8 cellular contexts compared by ENCODE assay signal in the genomic region with DNA sequence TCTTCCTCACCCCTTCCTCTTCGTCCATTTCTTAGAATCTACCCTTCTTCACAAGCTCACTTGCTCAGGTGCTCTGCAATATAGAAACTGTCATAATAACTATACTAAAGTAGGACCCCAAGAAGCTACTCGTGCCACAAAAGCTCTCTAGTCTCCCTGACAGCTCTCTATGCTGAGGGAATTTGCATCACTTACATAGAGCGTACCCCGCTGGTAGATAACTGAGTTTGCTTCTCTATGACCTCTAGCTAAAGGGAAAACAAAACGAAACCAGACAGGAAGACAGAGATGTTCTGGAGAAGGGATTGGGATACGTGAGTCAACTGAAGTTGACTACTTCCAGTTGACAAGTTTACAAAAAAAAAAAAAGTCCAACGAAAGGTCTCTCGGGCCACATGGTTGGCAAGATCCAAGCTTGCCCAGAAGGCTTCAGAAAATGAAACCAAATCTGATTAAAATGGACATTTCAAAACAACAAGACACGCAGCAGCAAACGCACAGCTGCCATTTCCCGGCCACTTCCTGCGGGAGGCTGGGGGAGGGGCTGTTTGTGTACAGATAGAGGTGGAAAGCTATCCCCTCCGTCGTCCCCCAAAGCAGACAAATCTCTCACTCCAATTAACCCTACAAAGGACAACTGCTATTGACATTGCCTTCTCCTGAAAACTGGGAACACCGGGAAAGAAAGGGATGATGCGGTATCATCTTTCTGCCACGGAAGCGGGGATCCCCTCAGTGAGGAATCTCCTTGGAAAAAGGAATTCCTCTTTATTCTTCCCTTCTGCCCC. TPM values are rescaled to one million over a fixed set of nuclear protein-coding genes. Genes with fewer than 3 reads are reported as not detected.
DNase-seq lines count a peak whose midpoint lies in the region; ATAC-seq and TF ChIP-seq lines count a peak whose summit lies in the region.

No MANE protein-coding gene starts in this region.

- H3K27ac Mint-ChIP-seq in GM23338 (peak overlapping the region; percentile 74), natural killer cell (peak overlapping the region; percentile 85)

- POLR2A ChIA-PET in PC-9 (lab: Charles Lee; ENCODE audit: unreplicated experiment) = interaction anchor here (0.6 to 0.8 kb wide), 5 partner anchors 33 to 459 kb away, joined by 3 to 18 read pairs (median 3); a partner anchor contains a TSS

- H3K27me3 ChIP-seq in GM23338 (ENCODE audit: insufficient read depth) (no peaks in the 10 kb centered on the region), PC-9 (ENCODE audit: insufficient read depth, low read depth) (no peaks in the 10 kb centered on the region), thyroid gland (no peaks in the 10 kb centered on the region)

- no peak; the same call in 2 of the 3 replicates for ATAC-seq in GM23338
- peak; percentile 52 to 70 (median 54) for ATAC-seq in natural killer cell

- H4K20me1 ChIP-seq in GM23338 (replicated peaks; ENCODE audit: insufficient read depth) (peaks cover 38% of the 10 kb centered on the region), PC-9 (ENCODE audit: insufficient read depth) (peaks cover 37% of the 10 kb centered on the region)

- peaks cover 10% of the 10 kb centered on the region; the same call in 1 of the 2 replicates for H3F3A ChIP-seq in GM23338 (replicated peaks; ENCODE audit: low read depth)
- peaks cover 17% of the 10 kb centered on the region; the same call in 1 of the 2 replicates for H3F3A ChIP-seq in PC-9 (ENCODE audit: insufficient read depth, low read depth)

- WGBS in thyroid gland, 2 donors = 1% methylated on average over 16 to 18 of the region's 18 CpGs

- H3K4me1 ChIP-seq in GM23338 (ENCODE audit: insufficient read depth) (peaks cover 48% of the 10 kb centered on the region), PC-9 (replicated peaks; ENCODE audit: insufficient read depth) (peaks cover 41% of the 10 kb centered on the region), thyroid gland (peaks cover 30 to 56% of the 10 kb centered on the region in 2 donors)

- H3K36me3 ChIP-seq in GM23338 (ENCODE audit: insufficient read depth) (peaks cover 5% of the 10 kb centered on the region), PC-9 (ENCODE audit: low read depth) (peaks cover 7% of the 10 kb centered on the region; the same call in 1 of the 2 replicates), thyroid gland (no peaks in the 10 kb centered on the region)

- TSS peak; percentile 10 for BruUV-seq in PC-9 (replicated peaks; lab: Mats Ljungman, UMichigan)

- H3K4me1 Mint-ChIP-seq in GM23338 (peaks cover 50% of the 10 kb centered on the region), natural killer cell (peaks cover 56 to 69% of the 10 kb centered on the region in 2 donors)

- H3K9me3 ChIP-seq in PC-9 (ENCODE audit: insufficient read depth, low read depth) (no peaks in the 10 kb centered on the region), thyroid gland (no peaks in the 10 kb centered on the region)

- H2AFZ ChIP-seq in GM23338 (no peak overlapping the region), PC-9 (peak overlapping the region; percentile 93)

- peak overlapping the region; percentile 97 for H3K4me3 ChIP-seq in GM23338
- peak overlapping the region; percentile 96 for H3K4me3 ChIP-seq in PC-9
- H3K4me3 ChIP-seq in fibroblast of pulmonary artery (replicated peaks; ENCODE audit: low read depth, low read length) = peak overlapping the region; percentile 95
- peak overlapping the region; percentile 97 to 99 (median 97) for H3K4me3 ChIP-seq in thyroid gland (replicated peaks in 1 of 3)

- H3K27me3 Mint-ChIP-seq in GM23338 (ENCODE audit: insufficient read depth, low read depth, poor library complexity) (peaks cover 17% of the 10 kb centered on the region), natural killer cell (ENCODE audit: low read depth in 2 of 2) (no peaks in the 10 kb centered on the region)

- H3K4me3 Mint-ChIP-seq in GM23338 (peak overlapping the region; percentile 97), natural killer cell (peak overlapping the region; percentile 89)

- CTCF ChIA-PET in PC-9 (lab: Charles Lee) = interaction anchor here (0.5 to 1.8 kb wide), 3 partner anchors 8 to 483 kb away, joined by 3 to 11 read pairs (median 5); no protein-coding TSS in a partner anchor

- DNase-seq in C1 segment of cervical spinal cord (lab: John Stamatoyannopoulos, UW) (peak in 12 of 14 donors; percentile 34 to 75 (median 56)), GM23338 (ENCODE audit: low spot score) (peak; percentile 66), PC-9 (peak in 1 of 2 experiments; percentile 51), fibroblast of pulmonary artery (ENCODE audit: low read depth) (peak; percentile 71), natural killer cell (peak; percentile 71), thyroid gland (peak; percentile 66 to 68), amniotic stem cell (lab: John Stamatoyannopoulos, UW) (no peak)
- DNase-seq in activated effector memory CD4-positive, alpha-beta T cell treated with Interleukin-2 at 50 U/mL for 16 hours = peak; percentile 58

- H3K36me3 Mint-ChIP-seq in GM23338 (ENCODE audit: low read depth) (peaks cover 2% of the 10 kb centered on the region; the same call in 2 of the 3 replicates), natural killer cell (no peaks in the 10 kb centered on the region)

- H3K27ac ChIP-seq in GM23338 (ENCODE audit: low read depth) = peak overlapping the region; percentile 87; the same call in 1 of the 2 replicates
- H3K27ac ChIP-seq in PC-9 = peak overlapping the region; percentile 19; the same call in 1 of the 2 replicates
- peak overlapping the region; percentile 86 to 97 (median 93) for H3K27ac ChIP-seq in thyroid gland

- H3K9me2 ChIP-seq in GM23338 (ENCODE audit: insufficient read depth) = no peaks in the 10 kb centered on the region
- H3K9me2 ChIP-seq in PC-9 (ENCODE audit: insufficient read depth) = no peaks in the 10 kb centered on the region

- H3K79me2 ChIP-seq in GM23338 (replicated peaks; ENCODE audit: insufficient read depth) (peaks cover 69% of the 10 kb centered on the region), PC-9 (ENCODE audit: low read depth) (peaks cover 87% of the 10 kb centered on the region)

- TF ChIP-seq POLR2A in thyroid gland (IDR thresholded peaks at IDR 0.05) = peak in 1 of 2 donors; percentile 27

- peak overlapping the region; percentile 88 for H3K4me2 ChIP-seq in GM23338
- H3K4me2 ChIP-seq in PC-9 = peak overlapping the region; percentile 97

- H3K9me3 Mint-ChIP-seq in GM23338 = no peaks in the 10 kb centered on the region
- H3K9me3 Mint-ChIP-seq in natural killer cell = no peaks in the 10 kb centered on the region

- no peak for TF ChIP-seq CTCF in GM23338 (conservative IDR thresholded peaks at IDR 0.05; ENCODE audit: low read depth in 2 of 2)
- no peak for TF ChIP-seq CTCF in PC-9 (conservative IDR thresholded peaks at IDR 0.05)
- TF ChIP-seq CTCF in fibroblast of pulmonary artery (IDR thresholded peaks at IDR 0.05; ENCODE audit: low read length, missing control alignments) = no peak
- no peak for TF ChIP-seq CTCF in natural killer cell (IDR thresholded peaks at IDR 0.05)
- no peak for TF ChIP-seq CTCF in thyroid gland (IDR thresholded peaks at IDR 0.05)

- intact Hi-C loops in PC-9 (cut with micrococcal nuclease; ENCODE audit: unreplicated experiment) (no loop called here), natural killer cell (cut with micrococcal nuclease) (loop anchor here (1.0 to 2.0 kb wide), 2 partner anchors 17 to 60 kb away; a partner anchor contains a TSS), thyroid gland (cut with DNase I) (no loop called here)

TF ChIP-seq in GM23338, 12 proteins besides CTCF, POLR2A, EP300 and RAD21 (continues in another document):
- TF ChIP-seq JUNB (IDR thresholded peaks at IDR 0.05; ENCODE audit: unreplicated experiment) (no peak), POLR2AphosphoS5 (IDR thresholded peaks at IDR 0.05; ENCODE audit: low read depth) (no peak), EZH2 (IDR thresholded peaks at IDR 0.05; ENCODE audit: low read depth, unreplicated experiment) (no peak), STAT1 (IDR thresholded peaks at IDR 0.05; ENCODE audit: unreplicated experiment) (no peak)
- TF ChIP-seq, protein P1, sequence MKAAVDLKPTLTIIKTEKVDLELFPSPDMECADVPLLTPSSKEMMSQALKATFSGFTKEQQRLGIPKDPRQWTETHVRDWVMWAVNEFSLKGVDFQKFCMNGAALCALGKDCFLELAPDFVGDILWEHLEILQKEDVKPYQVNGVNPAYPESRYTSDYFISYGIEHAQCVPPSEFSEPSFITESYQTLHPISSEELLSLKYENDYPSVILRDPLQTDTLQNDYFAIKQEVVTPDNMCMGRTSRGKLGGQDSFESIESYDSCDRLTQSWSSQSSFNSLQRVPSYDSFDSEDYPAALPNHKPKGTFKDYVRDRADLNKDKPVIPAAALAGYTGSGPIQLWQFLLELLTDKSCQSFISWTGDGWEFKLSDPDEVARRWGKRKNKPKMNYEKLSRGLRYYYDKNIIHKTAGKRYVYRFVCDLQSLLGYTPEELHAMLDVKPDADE (IDR thresholded peaks at IDR 0.05) = no peak

RNA-seq across cellular contexts. Expression of a gene that starts 1.3 kb away (rescaled TPM):
- total RNA-seq in GM23338 (2014; rRNA removed; shearing (Covaris generic)) = 89.6 and 109 TPM in 2 replicates
- polyA plus RNA-seq in GM23338 (2016; fragmentation: Nextera tagmentation; extraction: Ambion mirVana) = 111 and 130 TPM in 2 replicates
- total RNA-seq in PC-9 (2021) = 99.5 and 115 TPM in 2 replicates
- 100 to 1,000 TPM; 320 to 354 (median 325) TPM for total RNA-seq in natural killer cell
- 100 to 1,000 TPM in 1 of 4 donors, 10 to 100 TPM in 3; 61.7 to 122 (median 77.6) TPM for total RNA-seq in thyroid gland

RNA-seq across cellular contexts. Expression of a gene that starts 16.9 kb away (rescaled TPM):
- total RNA-seq in GM23338 (2014; rRNA removed; shearing (Covaris generic)) = 706 and 763 TPM in 2 replicates
- 956 and 1,001 TPM in 2 replicates for polyA plus RNA-seq in GM23338 (2016; fragmentation: Nextera tagmentation; extraction: Ambion mirVana)
- total RNA-seq in PC-9 (2021) = 506 and 587 TPM in 2 replicates
- total RNA-seq in natural killer cell = 100 to 1,000 TPM; 335 to 378 (median 342) TPM
- total RNA-seq in thyroid gland = 100 to 1,000 TPM; 310 to 557 (median 431) TPM

RNA-seq across cellular contexts. Expression of a gene that starts 59.2 kb away (rescaled TPM):
- total RNA-seq in GM23338 (2014; rRNA removed; shearing (Covaris generic)) = 334 and 453 TPM in 2 replicates
- 391 and 442 TPM in 2 replicates for polyA plus RNA-seq in GM23338 (2016; fragmentation: Nextera tagmentation; extraction: Ambion mirVana)
- total RNA-seq in PC-9 (2021) (227 and 322 TPM in 2 replicates), natural killer cell (10 to 100 TPM; 79.2 to 93.8 (median 93.4) TPM), thyroid gland (100 to 1,000 TPM; 101 to 132 (median 124) TPM)

Comparison
In these comparisons a context has a peak if more than half of its experiments do, and no peak if none do; other contexts are left out.
1. H3K27ac ChIP-seq: peak in every context shown above with its lines; median percentile 93 in thyroid gland; 87 in GM23338; 19 in PC-9.